In genomic region chr19:13995017-13995728, GRCh38 we compare ENCODE assay signal across 11 cellular contexts. TPM values are rescaled to one million over a fixed set of nuclear protein-coding genes. Genes with fewer than 3 reads are reported as not detected.
A peak's percentile ranks its signal among the peaks of the same experiment; 100 is the strongest.
DNase-seq lines count a peak whose midpoint lies in the region; ATAC-seq, FAIRE-seq and TF ChIP-seq lines count a peak whose summit lies in the region.
"Had no signal": no experiment of that assay in that cellular context is flagged by ENCODE, and none has a peak within 500 bp of the region (broad histone marks: within the 10 kb centered on the region; RNA-seq: fewer than 3 reads in every experiment).

No MANE protein-coding gene starts in this region.

- no peak overlapping the region for H3K27ac ChIP-seq in testis
- H3K27ac ChIP-seq: tibial artery had no signal

- peaks cover 79% of the 10 kb centered on the region for H3K36me3 Mint-ChIP-seq in dendritic cell treated with granulocyte-macrophage colony-stimulating factor and Interleukin-4, amounts not matched to agents 40 ng/mL and 50 ng/mL, for 4 days (ENCODE audit: low read depth)

- WGBS in testis, 2 donors: 67 to 95% methylated on average over 8 to 13 of the region's 13 CpGs

- no peaks in the 10 kb centered on the region for H3K27me3 Mint-ChIP-seq in dendritic cell treated with granulocyte-macrophage colony-stimulating factor and Interleukin-4, amounts not matched to agents 40 ng/mL and 50 ng/mL, for 4 days

- intact Hi-C loops in dendritic cell treated with granulocyte-macrophage colony-stimulating factor and Interleukin-4, amounts not matched to agents 40 ng/mL and 50 ng/mL, for 4 days (cut with micrococcal nuclease): no loop called here
- intact Hi-C loops in testis (cut with DNase I; ENCODE audit: low total_unique reads): no loop called here

- peaks cover 35% of the 10 kb centered on the region for H3K4me1 Mint-ChIP-seq in dendritic cell treated with granulocyte-macrophage colony-stimulating factor and Interleukin-4, amounts not matched to agents 40 ng/mL and 50 ng/mL, for 4 days (ENCODE audit: low read depth)

- TF ChIP-seq POLR2A in testis (IDR thresholded peaks at IDR 0.05): no peak

- DNase-seq in GM19239 (ENCODE audit: insufficient read length, low spot score) (peak; percentile 5), left lobe of liver (ENCODE audit: low spot score) (peak; percentile 70), testis (peak; percentile 39), NAMALWA (ENCODE audit: low spot score) (no peak), HT-29 (ENCODE audit: low spot score) (no peak)

- H3K9me3 Mint-ChIP-seq in dendritic cell treated with granulocyte-macrophage colony-stimulating factor and Interleukin-4, amounts not matched to agents 40 ng/mL and 50 ng/mL, for 4 days: no peaks in the 10 kb centered on the region

- no peaks in the 10 kb centered on the region for H3K27me3 ChIP-seq in testis
- H3K27me3 ChIP-seq: tibial artery had no signal

- no peaks in the 10 kb centered on the region for H3K36me3 ChIP-seq in testis (ENCODE audit: low read depth, missing control alignments)

- no peak for TF ChIP-seq CTCF in testis (IDR thresholded peaks at IDR 0.05)

- H3K4me3 Mint-ChIP-seq in dendritic cell treated with granulocyte-macrophage colony-stimulating factor and Interleukin-4, amounts not matched to agents 40 ng/mL and 50 ng/mL, for 4 days: no peak overlapping the region

- peak overlapping the region; percentile 45 for H3K27ac Mint-ChIP-seq in dendritic cell treated with granulocyte-macrophage colony-stimulating factor and Interleukin-4, amounts not matched to agents 40 ng/mL and 50 ng/mL, for 4 days
- H3K27ac Mint-ChIP-seq: activated naive CD4-positive, alpha-beta T cell treated with anti-CD3 and anti-CD28 coated beads, Interleukin-2, amount 50 U/mL, for 72 hours had no signal

- no peak overlapping the region for H3K4me3 ChIP-seq in testis
- H3K4me3 ChIP-seq: tibial artery had no signal

- ATAC-seq in left lobe of liver: peak; percentile 91
- ATAC-seq in GM21526 (IDR thresholded peaks at IDR 0.05; ENCODE audit: low FRiP score, unreplicated experiment): no peak
- no peak for ATAC-seq in GM19395 (IDR thresholded peaks at IDR 0.05; ENCODE audit: unreplicated experiment)
- ATAC-seq: activated naive CD4-positive, alpha-beta T cell treated with anti-CD3 and anti-CD28 coated beads, Interleukin-2, amount 50 U/mL, for 72 hours had no signal

- H3K9me3 ChIP-seq in testis: no peaks in the 10 kb centered on the region

- peaks cover 5% of the 10 kb centered on the region for H3K4me1 ChIP-seq in testis
- H3K4me1 ChIP-seq: tibial artery had no signal

- FAIRE-seq in GM19239 (lab: Jason Lieb, UNC): no peak

RNA-seq across cellular contexts. Expression of gene RFX1, which starts 10.9 kb away (rescaled TPM):
- total RNA-seq in left lobe of liver (7.0 TPM), testis (10 to 100 TPM; 18.3 to 24.2 TPM)
- polyA plus RNA-seq in testis (ENCODE audit: insufficient read depth, low read depth, low replicate concordance): 40.9 TPM
- total RNA-seq in HT-29 (2014; rRNA removed; shearing (Covaris generic)): 6.0 and 6.2 TPM in 2 replicates

RNA-seq across cellular contexts. Expression of gene RLN3, which starts 32.8 kb away (rescaled TPM):
- total RNA-seq in left lobe of liver (not detected), testis (not detected)
- polyA plus RNA-seq in testis (ENCODE audit: insufficient read depth, low read depth, low replicate concordance): 1.7 TPM
- total RNA-seq in HT-29 (2014; rRNA removed; shearing (Covaris generic)): not detected in 2 replicates
- total RNA-seq: activated naive CD4-positive, alpha-beta T cell treated with anti-CD3 and anti-CD28 coated beads, Interleukin-2, amount 50 U/mL, for 72 hours; mucosa of gallbladder had no signal

RNA-seq across cellular contexts. Expression of gene IL27RA, which starts 36.4 kb away (rescaled TPM):
- total RNA-seq in left lobe of liver: 1.4 TPM
- total RNA-seq in testis: 1 to 10 TPM; 3.5 to 4.9 TPM
- polyA plus RNA-seq in testis (ENCODE audit: insufficient read depth, low read depth, low replicate concordance): 5.2 TPM
- 0.10 TPM in 1 of 2 replicates, not detected in the other for total RNA-seq in HT-29 (2014; rRNA removed; shearing (Covaris generic))

RNA-seq across cellular contexts. Expression of gene DCAF15, which starts 42.9 kb away (rescaled TPM):
- total RNA-seq in left lobe of liver (11.4 TPM), testis (10 to 100 TPM; 79.3 to 82.6 TPM)
- polyA plus RNA-seq in testis (ENCODE audit: insufficient read depth, low read depth, low replicate concordance): 151 TPM
- 46.6 and 47.2 TPM in 2 replicates for total RNA-seq in HT-29 (2014; rRNA removed; shearing (Covaris generic))

RNA-seq across cellular contexts. Expression of gene PODNL1, which starts 57.0 kb away (rescaled TPM):
- total RNA-seq in left lobe of liver (not detected), testis (10 to 100 TPM; 12.6 to 14.6 TPM)
- polyA plus RNA-seq in testis (ENCODE audit: insufficient read depth, low read depth, low replicate concordance): 5.8 TPM
- total RNA-seq in HT-29 (2014; rRNA removed; shearing (Covaris generic)): 0.34 and 1.1 TPM in 2 replicates

Comparison
In these comparisons a context has a peak if more than half of its experiments do, and no peak if none do; other contexts are left out.
1. DNase-seq: peak in GM19239 (single experiment), left lobe of liver (single experiment) and testis (single experiment); none in NAMALWA (single experiment) and HT-29 (single experiment).